30 cellular contexts compared by ENCODE assay signal in genomic region chr14:93315575-93315974, GRCh38. TPM values are rescaled to one million over a fixed set of nuclear protein-coding genes. Genes with fewer than 3 reads are reported as not detected.
"Had no signal": no experiment of that assay in that cellular context is flagged by ENCODE, and none has a peak within 500 bp of the region (broad histone marks: within the 10 kb centered on the region; RNA-seq: fewer than 3 reads in every experiment).

No MANE protein-coding gene starts in this region.

- DNase-seq: cortex of kidney; dermis blood vessel endothelial cell; dorsolateral prefrontal cortex; effector CD4-positive, alpha-beta T cell; effector CD8-positive, alpha-beta T cell; effector memory CD4-positive, alpha-beta T cell; effector memory CD8-positive, alpha-beta T cell; endodermal cell; erythroblast; esophagus squamous epithelium; foreskin fibroblast; foreskin keratinocyte; foreskin melanocyte; gastrocnemius medialis; glutamatergic neuron; head of caudate nucleus; heart left ventricle; heart right ventricle; hippocampal formation had no signal

- H3K27me3 ChIP-seq: dorsolateral prefrontal cortex, esophagus muscularis mucosa, esophagus squamous epithelium, foreskin keratinocyte, gastrocnemius medialis, gastroesophageal sphincter, heart left ventricle, heart right ventricle, hepatocyte had no signal

- H3K4me2 ChIP-seq: hepatocyte had no signal

- ATAC-seq: effector memory CD8-positive, alpha-beta T cell; esophagus mucosa; foreskin keratinocyte; gastrocnemius medialis; gastroesophageal sphincter; heart left ventricle; heart right ventricle had no signal

- H3K4me3 ChIP-seq: coronary artery, dorsolateral prefrontal cortex, esophagus muscularis mucosa, esophagus squamous epithelium, gastrocnemius medialis, gastroesophageal sphincter, heart left ventricle, heart right ventricle, hepatocyte had no signal

- H3K27ac ChIP-seq: coronary artery, dorsolateral prefrontal cortex, epithelial cell of prostate, esophagus muscularis mucosa, esophagus squamous epithelium, foreskin keratinocyte, gastrocnemius medialis, gastroesophageal sphincter, heart left ventricle, heart right ventricle, hepatocyte had no signal

- H3K36me3 ChIP-seq: esophagus muscularis mucosa, esophagus squamous epithelium, gastrocnemius medialis, gastroesophageal sphincter, heart left ventricle, heart right ventricle had no signal

- H3K9me3 ChIP-seq: esophagus muscularis mucosa, esophagus squamous epithelium, gastrocnemius medialis, gastroesophageal sphincter had no signal

- H2AFZ ChIP-seq: hepatocyte had no signal

- FAIRE-seq: endometrium, endothelial cell of umbilical vein, frontal cortex had no signal

RNA-seq across cellular contexts. Expression of gene COX8C, which starts 31.4 kb away (rescaled TPM):
- polyA plus RNA-seq: endothelial cell of umbilical vein, esophagus, fibroblast of lung, foreskin keratinocyte, heart left ventricle, heart right ventricle, hepatocyte had no signal
